ENCODE assay signal across 29 cellular contexts in genomic region chr3:53473422-53473821, GRCh38. TPM values are rescaled to one million over a fixed set of nuclear protein-coding genes. Genes with fewer than 3 reads are reported as not detected.
"Had no signal": no experiment of that assay in that cellular context is flagged by ENCODE, and none has a peak within 500 bp of the region (broad histone marks: within the 10 kb centered on the region; RNA-seq: fewer than 3 reads in every experiment).

No MANE protein-coding gene starts in this region.

- H3K9me3 Mint-ChIP-seq: activated CD4-positive, alpha-beta memory T cell treated with anti-CD3 and anti-CD28 coated beads, Interleukin-2, amount 10 ng/mL, durations not matched to agents 7 days and 5 days; activated naive CD4-positive, alpha-beta T cell treated with anti-CD3 and anti-CD28 coated beads, Interleukin-2, amount 10 ng/mL, durations not matched to agents 7 days and 5 days; T-helper 1 cell treated with Interleukin-12 subunit alpha and Interleukin-12 subunit beta and Interleukin-4 antibody, amounts not matched to agents 30 μg/mL and 1 μg/mL, for 36 hours had no signal

- H3K9me3 ChIP-seq: Peyer's patch, SJCRH30 had no signal

- H3K36me3 ChIP-seq: brain microvascular endothelial cell, cardiac muscle cell, Peyer's patch, SJCRH30 had no signal

- H3K27ac ChIP-seq: brain microvascular endothelial cell, cardiac muscle cell, Peyer's patch, RWPE1, SJCRH30 had no signal

- H3K27ac Mint-ChIP-seq: activated CD4-positive, alpha-beta memory T cell treated with anti-CD3 and anti-CD28 coated beads, Interleukin-2, amount 10 ng/mL, durations not matched to agents 7 days and 5 days; activated CD4-positive, alpha-beta T cell treated with anti-CD3 and anti-CD28 coated beads for 36 hours; activated naive CD4-positive, alpha-beta T cell treated with anti-CD3 and anti-CD28 coated beads, Interleukin-2, amount 10 ng/mL, durations not matched to agents 7 days and 5 days; activated naive CD8-positive, alpha-beta T cell treated with anti-CD3 and anti-CD28 coated beads for 36 hours; activated T-helper 17 cell treated with anti-CD3 and anti-CD28 coated beads, Interleukin-2, amount 50 U/mL, for 72 hours; T-helper 1 cell treated with Interleukin-12 subunit alpha and Interleukin-12 subunit beta and Interleukin-4 antibody, amounts not matched to agents 30 μg/mL and 1 μg/mL, for 36 hours had no signal

- H3K4me1 Mint-ChIP-seq: activated CD4-positive, alpha-beta memory T cell treated with anti-CD3 and anti-CD28 coated beads, Interleukin-2, amount 10 ng/mL, durations not matched to agents 7 days and 5 days; activated CD4-positive, alpha-beta T cell treated with anti-CD3 and anti-CD28 coated beads for 36 hours; activated naive CD4-positive, alpha-beta T cell treated with anti-CD3 and anti-CD28 coated beads, Interleukin-2, amount 10 ng/mL, durations not matched to agents 7 days and 5 days; activated naive CD8-positive, alpha-beta T cell treated with anti-CD3 and anti-CD28 coated beads for 36 hours; activated T-helper 17 cell treated with anti-CD3 and anti-CD28 coated beads, Interleukin-2, amount 50 U/mL, for 72 hours had no signal

- ATAC-seq: activated CD4-positive, alpha-beta T cell treated with anti-CD3 and anti-CD28 coated beads for 36 hours; activated T-helper 17 cell treated with anti-CD3 and anti-CD28 coated beads, Interleukin-2, amount 50 U/mL, for 72 hours had no signal

- H3K4me3 Mint-ChIP-seq: activated CD4-positive, alpha-beta memory T cell treated with anti-CD3 and anti-CD28 coated beads, Interleukin-2, amount 10 ng/mL, durations not matched to agents 7 days and 5 days; activated CD4-positive, alpha-beta T cell treated with anti-CD3 and anti-CD28 coated beads for 36 hours; activated naive CD4-positive, alpha-beta T cell treated with anti-CD3 and anti-CD28 coated beads, Interleukin-2, amount 10 ng/mL, durations not matched to agents 7 days and 5 days; activated naive CD8-positive, alpha-beta T cell treated with anti-CD3 and anti-CD28 coated beads for 36 hours; activated T-helper 17 cell treated with anti-CD3 and anti-CD28 coated beads, Interleukin-2, amount 50 U/mL, for 72 hours; T-helper 1 cell treated with Interleukin-12 subunit alpha and Interleukin-12 subunit beta and Interleukin-4 antibody, amounts not matched to agents 30 μg/mL and 1 μg/mL, for 36 hours had no signal

- H3K4me1 ChIP-seq: Peyer's patch, SJCRH30 had no signal

- DNase-seq: activated CD4-positive, alpha-beta memory T cell treated with anti-CD3 and anti-CD28 coated beads, Interleukin-2, amount 10 ng/mL, durations not matched to agents 7 days and 5 days; activated CD4-positive, alpha-beta T cell treated with anti-CD3 and anti-CD28 coated beads for 36 hours; activated CD4-positive, alpha-beta T cell treated with anti-CD3 and anti-CD28 coated beads, Interleukin-2, amount 50 U/mL, for 1 hour; activated CD4-positive, CD25-positive, alpha-beta regulatory T cell; activated gamma-delta T cell treated with Interleukin-2 at 50 U/mL for 16 hours; activated naive CD4-positive, alpha-beta T cell treated with anti-CD3 and anti-CD28 coated beads, Interleukin-2, amount 10 ng/mL, durations not matched to agents 7 days and 5 days; activated naive CD8-positive, alpha-beta T cell treated with anti-CD3 and anti-CD28 coated beads for 36 hours; activated T-cell treated with anti-CD3 and anti-CD28 coated beads for 4 hours; activated T-cell treated with anti-CD3 and anti-CD28 coated beads, Interleukin-2, amount 50 U/mL, for 48 hours; brain microvascular endothelial cell; cerebellar nuclear complex; KG1; MV-4-11; NCI-H1092 treated with DMSO at 0.1 percent for 48 hours; NCI-H1436; NCI-H1694 treated with DMSO at 0.1 percent for 48 hours; NCI-H2029 treated with DMSO at 0.1 percent for 48 hours; NCI-H510A treated with DMSO at 0.1 percent for 48 hours; NCI-H69; NK-92 treated with Interleukin-12 subunit alpha and Interleukin-12 subunit beta, amount 100 ng/mL, for 24 hours; OCI-M1; Peyer's patch; Right ventricle myocardium superior; SJCRH30 had no signal

- H3K27me3 ChIP-seq: brain microvascular endothelial cell, cardiac muscle cell, Peyer's patch, SJCRH30 had no signal

- H3K36me3 Mint-ChIP-seq: activated naive CD4-positive, alpha-beta T cell treated with anti-CD3 and anti-CD28 coated beads, Interleukin-2, amount 10 ng/mL, durations not matched to agents 7 days and 5 days; activated naive CD8-positive, alpha-beta T cell treated with anti-CD3 and anti-CD28 coated beads for 36 hours had no signal

- H3K4me3 ChIP-seq: cardiac muscle cell, Peyer's patch, SJCRH30 had no signal

RNA-seq across cellular contexts. Expression of gene CACNA1D, which starts 21.0 kb away (rescaled TPM):
- total RNA-seq: activated naive CD8-positive, alpha-beta T cell treated with anti-CD3 and anti-CD28 coated beads for 36 hours; M059J; SJCRH30 had no signal
